ENCODE assay signal across 14 cellular contexts in the genomic region with DNA sequence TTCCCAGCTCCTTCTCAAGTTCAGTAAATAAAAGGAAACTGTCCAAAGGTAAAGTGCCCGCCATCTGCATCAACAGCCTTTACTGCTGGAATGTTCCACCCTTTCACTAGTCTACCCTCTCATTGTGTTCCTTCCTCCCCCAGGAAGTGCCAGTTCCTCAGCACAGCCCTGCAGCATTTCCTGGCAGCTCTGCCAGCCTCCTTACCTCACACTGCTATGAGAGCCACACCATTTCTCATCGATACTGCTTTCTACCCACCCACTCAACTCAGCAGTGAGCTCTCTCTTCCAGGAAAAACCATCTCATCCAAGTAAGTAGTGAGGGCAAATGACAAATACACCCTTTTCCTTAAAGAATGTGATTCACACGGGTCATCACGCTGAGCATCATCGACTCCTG.
"Had no signal": no experiment of that assay in that cellular context is flagged by ENCODE, and none has a peak within 500 bp of the region (broad histone marks: within the 10 kb centered on the region; RNA-seq: fewer than 3 reads in every experiment).

No MANE protein-coding gene starts in this region.

- H3K27me3 ChIP-seq: breast epithelium, left lung, sigmoid colon, testis had no signal

- H3K9me3 ChIP-seq: breast epithelium, sigmoid colon, testis had no signal

- ATAC-seq: activated CD4-positive, CD25-positive, alpha-beta regulatory T cell treated with anti-CD3 and anti-CD28 coated beads, Interleukin-2, amount 50 U/mL, for 24 hours; left lung had no signal

- H3K27me3 Mint-ChIP-seq: activated naive CD8-positive, alpha-beta T cell; memory B cell had no signal

- H3K4me3 Mint-ChIP-seq: activated naive CD8-positive, alpha-beta T cell; endodermal cell; immature natural killer cell; memory B cell; nephron had no signal

- H3K9me3 Mint-ChIP-seq: activated T-helper 2 cell treated with anti-CD3 and anti-CD28 coated beads, Interferon-gamma antibody, Interleukin-2, Interleukin-4, amounts not matched to agents 10 μg/mL and 5 μg/mL and 100 μg/mL, durations not matched to agents 14 hours and 24 hours and 36 hours had no signal

- DNase-seq: activated CD8-positive, alpha-beta memory T cell treated with anti-CD3 and anti-CD28 coated beads for 24 hours; endodermal cell; immature natural killer cell; left lung; sigmoid colon; stimulated activated CD4-positive, alpha-beta T cell treated with anti-CD3 and anti-CD28 coated beads, Interleukin-2, amount 100 ng/mL, for 24 hours; stimulated activated naive CD4-positive, alpha-beta T cell; testis had no signal

- H3K4me3 ChIP-seq: breast epithelium, left lung, sigmoid colon, testis had no signal

- H3K36me3 ChIP-seq: breast epithelium, left lung, sigmoid colon had no signal

- H3K27ac ChIP-seq: breast epithelium, left lung, sigmoid colon, testis had no signal

- H3K27ac Mint-ChIP-seq: activated naive CD8-positive, alpha-beta T cell; activated T-helper 2 cell treated with anti-CD3 and anti-CD28 coated beads, Interferon-gamma antibody, Interleukin-2, Interleukin-4, amounts not matched to agents 10 μg/mL and 5 μg/mL and 100 μg/mL, durations not matched to agents 14 hours and 24 hours and 36 hours; endodermal cell; memory B cell; nephron had no signal

- H3K4me1 ChIP-seq: breast epithelium, left lung, sigmoid colon, testis had no signal
